13 cellular contexts compared by ENCODE assay signal in the genomic region with DNA sequence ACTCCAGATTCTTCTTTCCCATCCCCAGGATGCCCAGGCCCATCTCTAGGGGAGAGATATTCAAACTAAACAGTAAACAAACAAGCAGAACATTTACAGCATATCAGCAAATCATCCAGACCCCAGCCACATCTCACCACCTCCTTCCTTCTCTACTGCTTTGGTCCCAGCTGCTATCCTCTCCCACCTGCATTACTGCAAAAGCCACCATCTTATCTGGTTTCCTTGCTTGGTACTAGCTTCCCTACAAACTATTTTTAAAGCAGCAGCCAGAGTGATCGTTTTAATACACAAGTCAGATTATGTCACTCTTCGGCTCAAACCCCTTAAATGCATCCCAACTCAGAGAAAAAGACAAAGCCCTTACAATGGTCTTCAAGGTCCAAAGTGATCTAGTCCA. TPM values are rescaled to one million over a fixed set of nuclear protein-coding genes. Genes with fewer than 3 reads are reported as not detected.
DNase-seq lines count a peak whose midpoint lies in the region; ATAC-seq, FAIRE-seq and TF ChIP-seq lines count a peak whose summit lies in the region.
"Had no signal": no experiment of that assay in that cellular context is flagged by ENCODE, and none has a peak within 500 bp of the region (broad histone marks: within the 10 kb centered on the region; RNA-seq: fewer than 3 reads in every experiment).

No MANE protein-coding gene starts in this region.

- peak overlapping the region; percentile 67 to 83 (median 78); a peak in 19 of 22 replicates for H3K9ac ChIP-seq in BLaER1 treated with 17β-estradiol and CSF1 and Interleukin-3, amounts not matched to agents 10 nM and 100 nM

- peak overlapping the region; percentile 58 for H3K4me3 Mint-ChIP-seq in activated naive CD8-positive, alpha-beta T cell treated with anti-CD3 and anti-CD28 coated beads, Interleukin-2, amount 10 ng/mL, durations not matched to agents 7 days and 5 days
- peak overlapping the region in 9 of 10 donors; percentile 29 to 95 (median 85) for H3K4me3 Mint-ChIP-seq in naive thymus-derived CD8-positive, alpha-beta T cell

- in situ Hi-C loops in GM13976 (cut with MboI; ENCODE audit: low sequenced_read_pairs, unreplicated experiment): no loop called here

- H3K27me3 ChIP-seq in BLaER1 treated with 17β-estradiol and CSF1 and Interleukin-3, amounts not matched to agents 10 nM and 100 nM: no peaks in the 10 kb centered on the region

- peaks cover 3 to 33% (median 15%) of the 10 kb centered on the region in 11 experiments; a peak in 13 of 22 replicates for H3K36me3 ChIP-seq in BLaER1 treated with 17β-estradiol and CSF1 and Interleukin-3, amounts not matched to agents 10 nM and 100 nM
- H3K36me3 ChIP-seq: HAP-1 had no signal

- H3K27ac Mint-ChIP-seq in activated naive CD8-positive, alpha-beta T cell treated with anti-CD3 and anti-CD28 coated beads, Interleukin-2, amount 10 ng/mL, durations not matched to agents 7 days and 5 days: peak overlapping the region; percentile 97
- H3K27ac Mint-ChIP-seq in naive thymus-derived CD8-positive, alpha-beta T cell: peak overlapping the region; percentile 93 to 99 (median 97)
- H3K27ac Mint-ChIP-seq: progenitor cell of endocrine pancreas had no signal

- H3K27ac ChIP-seq in BLaER1 treated with 17β-estradiol and CSF1 and Interleukin-3, amounts not matched to agents 10 nM and 100 nM: peak overlapping the region; percentile 80 to 96 (median 93); a peak in 21 of 22 replicates

- no peaks in the 10 kb centered on the region for H3K27me3 Mint-ChIP-seq in activated naive CD8-positive, alpha-beta T cell treated with anti-CD3 and anti-CD28 coated beads, Interleukin-2, amount 10 ng/mL, durations not matched to agents 7 days and 5 days
- no peaks in the 10 kb centered on the region for H3K27me3 Mint-ChIP-seq in naive thymus-derived CD8-positive, alpha-beta T cell

- peaks cover 55% of the 10 kb centered on the region for H3K4me1 Mint-ChIP-seq in activated naive CD8-positive, alpha-beta T cell treated with anti-CD3 and anti-CD28 coated beads, Interleukin-2, amount 10 ng/mL, durations not matched to agents 7 days and 5 days
- peaks cover 34 to 84% (median 82%) of the 10 kb centered on the region in 4 donors for H3K4me1 Mint-ChIP-seq in naive thymus-derived CD8-positive, alpha-beta T cell

- no peak for TF ChIP-seq CTCF in GM13976 (IDR thresholded peaks at IDR 0.05; ENCODE audit: borderline replicate concordance, control extremely low read depth, extremely low read depth, insufficient read depth, missing control alignments)

- intact Hi-C loops in posterior cingulate gyrus (cut with DNase I): no loop called here

- POLR2A ChIA-PET in activated naive CD8-positive, alpha-beta T cell treated with anti-CD3 and anti-CD28 coated beads, Interleukin-2, amount 10 ng/mL, durations not matched to agents 7 days and 5 days (lab: Charles Lee): interaction anchor here (0.8 kb wide), 1 partner anchor 35 kb away, joined by 3 read pairs; no protein-coding TSS in a partner anchor
- POLR2A ChIA-PET in naive thymus-derived CD8-positive, alpha-beta T cell (lab: Charles Lee): interaction anchor here (0.5 to 0.8 kb wide), 3 partner anchors 152 to 1377 kb away, joined by 3 to 4 read pairs (median 3); partner anchors contain the start of genes ARPP19 and GABPB1

- peaks cover 0 to 36% (median 13%) of the 10 kb centered on the region in 11 experiments; a peak in 15 of 22 replicates for H4K20me1 ChIP-seq in BLaER1 treated with 17β-estradiol and CSF1 and Interleukin-3, amounts not matched to agents 10 nM and 100 nM

- ATAC-seq in activated naive CD8-positive, alpha-beta T cell treated with anti-CD3 and anti-CD28 coated beads, Interleukin-2, amount 10 ng/mL, durations not matched to agents 7 days and 5 days (ENCODE audit: low read depth): no peak
- ATAC-seq in naive thymus-derived CD8-positive, alpha-beta T cell: no peak
- ATAC-seq in SK-N-SH treated with all-trans-retinoic acid at 6 μM for 48 hours: no peak

- DNase-seq in GM19239 (ENCODE audit: insufficient read length, low spot score) (no peak), GM13976 (ENCODE audit: low spot score) (no peak), islet precursor cell (no peak), posterior cingulate gyrus (no peak)
- no peak for DNase-seq in activated naive CD8-positive, alpha-beta T cell treated with anti-CD3 and anti-CD28 coated beads, Interleukin-2, amount 10 ng/mL, durations not matched to agents 7 days and 5 days
- no peak for DNase-seq in naive thymus-derived CD8-positive, alpha-beta T cell
- DNase-seq: caudate nucleus, T-helper 9 cell had no signal

- FAIRE-seq in GM19239 (lab: Jason Lieb, UNC): peak; percentile 63

- H3K4me3 ChIP-seq in BLaER1 treated with 17β-estradiol and CSF1 and Interleukin-3, amounts not matched to agents 10 nM and 100 nM: peak overlapping the region in 9 of 10 experiments; percentile 7 to 66 (median 50); a peak in 12 of 20 replicates
- H3K4me3 ChIP-seq: HAP-1 had no signal

- H3K4me1 ChIP-seq in BLaER1 treated with 17β-estradiol and CSF1 and Interleukin-3, amounts not matched to agents 10 nM and 100 nM: peaks cover 78 to 91% (median 86%) of the 10 kb centered on the region in 10 experiments

- peaks cover 21% of the 10 kb centered on the region for H3K36me3 Mint-ChIP-seq in activated naive CD8-positive, alpha-beta T cell treated with anti-CD3 and anti-CD28 coated beads, Interleukin-2, amount 10 ng/mL, durations not matched to agents 7 days and 5 days
- H3K36me3 Mint-ChIP-seq in naive thymus-derived CD8-positive, alpha-beta T cell: peaks cover 0 to 2% (median 0%) of the 10 kb centered on the region in 3 donors

- peak overlapping the region; percentile 90 to 97 (median 96) for H3K4me2 ChIP-seq in BLaER1 treated with 17β-estradiol and CSF1 and Interleukin-3, amounts not matched to agents 10 nM and 100 nM

- H3K9me3 Mint-ChIP-seq in activated naive CD8-positive, alpha-beta T cell treated with anti-CD3 and anti-CD28 coated beads, Interleukin-2, amount 10 ng/mL, durations not matched to agents 7 days and 5 days: no peaks in the 10 kb centered on the region
- H3K9me3 Mint-ChIP-seq in naive thymus-derived CD8-positive, alpha-beta T cell: no peaks in the 10 kb centered on the region

- no peaks in the 10 kb centered on the region for H3K9me3 ChIP-seq in BLaER1 treated with 17β-estradiol and CSF1 and Interleukin-3, amounts not matched to agents 10 nM and 100 nM (replicated peaks in 1 of 11)
- H3K9me3 ChIP-seq: HAP-1 had no signal

TF ChIP-seq in SK-N-SH treated with all-trans-retinoic acid at 6 μM for 48 hours, 23 proteins besides CTCF, POLR2A, EP300 and RAD21 (continues in another document):
- no peak for TF ChIP-seq ESRRG (CRISPR knock-in tag; IDR thresholded peaks at IDR 0.05)
- TF ChIP-seq, protein P1, sequence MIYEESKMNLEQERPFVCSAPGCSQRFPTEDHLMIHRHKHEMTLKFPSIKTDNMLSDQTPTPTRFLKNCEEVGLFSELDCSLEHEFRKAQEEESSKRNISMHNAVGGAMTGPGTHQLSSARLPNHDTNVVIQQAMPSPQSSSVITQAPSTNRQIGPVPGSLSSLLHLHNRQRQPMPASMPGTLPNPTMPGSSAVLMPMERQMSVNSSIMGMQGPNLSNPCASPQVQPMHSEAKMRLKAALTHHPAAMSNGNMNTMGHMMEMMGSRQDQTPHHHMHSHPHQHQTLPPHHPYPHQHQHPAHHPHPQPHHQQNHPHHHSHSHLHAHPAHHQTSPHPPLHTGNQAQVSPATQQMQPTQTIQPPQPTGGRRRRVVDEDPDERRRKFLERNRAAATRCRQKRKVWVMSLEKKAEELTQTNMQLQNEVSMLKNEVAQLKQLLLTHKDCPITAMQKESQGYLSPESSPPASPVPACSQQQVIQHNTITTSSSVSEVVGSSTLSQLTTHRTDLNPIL (CRISPR knock-in tag; IDR thresholded peaks at IDR 0.05; ENCODE audit: low read depth): no peak
- TF ChIP-seq ZNF70 (CRISPR knock-in tag; IDR thresholded peaks at IDR 0.05): no peak
- TF ChIP-seq ZFP3 (CRISPR knock-in tag; IDR thresholded peaks at IDR 0.05): no peak
- no peak for TF ChIP-seq POU6F1 (CRISPR knock-in tag; IDR thresholded peaks at IDR 0.05; ENCODE audit: borderline replicate concordance, low read depth)
- no peak for TF ChIP-seq PPARA (CRISPR knock-in tag; IDR thresholded peaks at IDR 0.05; ENCODE audit: borderline replicate concordance)
- no peak for TF ChIP-seq ZC3H10 (CRISPR knock-in tag; IDR thresholded peaks at IDR 0.05)
- no peak for TF ChIP-seq OSR1 (CRISPR knock-in tag; IDR thresholded peaks at IDR 0.05)
- TF ChIP-seq RARB (CRISPR knock-in tag; IDR thresholded peaks at IDR 0.05): no peak
- no peak for TF ChIP-seq CSDC2 (CRISPR knock-in tag; IDR thresholded peaks at IDR 0.05)

RNA-seq across cellular contexts. Expression of gene LYSMD2, which starts 4.8 kb away (rescaled TPM):
- total RNA-seq in activated naive CD8-positive, alpha-beta T cell treated with anti-CD3 and anti-CD28 coated beads, Interleukin-2, amount 10 ng/mL, durations not matched to agents 7 days and 5 days: 10 to 100 TPM; 24.1 to 27.3 TPM
- total RNA-seq in naive thymus-derived CD8-positive, alpha-beta T cell: 10 to 100 TPM; 28.0 to 28.9 TPM
- 10 to 100 TPM; 29.6 to 53.7 (median 35.8) TPM for polyA plus RNA-seq in naive thymus-derived CD8-positive, alpha-beta T cell

RNA-seq across cellular contexts. Expression of gene TMOD2, which starts 18.7 kb away (rescaled TPM):
- total RNA-seq in activated naive CD8-positive, alpha-beta T cell treated with anti-CD3 and anti-CD28 coated beads, Interleukin-2, amount 10 ng/mL, durations not matched to agents 7 days and 5 days: 10 to 100 TPM; 14.7 to 16.0 TPM
- 10 to 100 TPM; 19.9 to 21.0 TPM for total RNA-seq in naive thymus-derived CD8-positive, alpha-beta T cell
- 1 to 10 TPM; 2.9 to 4.4 (median 3.5) TPM for polyA plus RNA-seq in naive thymus-derived CD8-positive, alpha-beta T cell

RNA-seq across cellular contexts. Expression of gene SCG3, which starts 51.4 kb away (rescaled TPM):
- not detected for total RNA-seq in activated naive CD8-positive, alpha-beta T cell treated with anti-CD3 and anti-CD28 coated beads, Interleukin-2, amount 10 ng/mL, durations not matched to agents 7 days and 5 days
- total RNA-seq in naive thymus-derived CD8-positive, alpha-beta T cell: not detected
- polyA plus RNA-seq in naive thymus-derived CD8-positive, alpha-beta T cell: not detected
- total RNA-seq: OCI-LY7 had no signal
